9 cellular contexts compared by ENCODE assay signal in the genomic region with DNA sequence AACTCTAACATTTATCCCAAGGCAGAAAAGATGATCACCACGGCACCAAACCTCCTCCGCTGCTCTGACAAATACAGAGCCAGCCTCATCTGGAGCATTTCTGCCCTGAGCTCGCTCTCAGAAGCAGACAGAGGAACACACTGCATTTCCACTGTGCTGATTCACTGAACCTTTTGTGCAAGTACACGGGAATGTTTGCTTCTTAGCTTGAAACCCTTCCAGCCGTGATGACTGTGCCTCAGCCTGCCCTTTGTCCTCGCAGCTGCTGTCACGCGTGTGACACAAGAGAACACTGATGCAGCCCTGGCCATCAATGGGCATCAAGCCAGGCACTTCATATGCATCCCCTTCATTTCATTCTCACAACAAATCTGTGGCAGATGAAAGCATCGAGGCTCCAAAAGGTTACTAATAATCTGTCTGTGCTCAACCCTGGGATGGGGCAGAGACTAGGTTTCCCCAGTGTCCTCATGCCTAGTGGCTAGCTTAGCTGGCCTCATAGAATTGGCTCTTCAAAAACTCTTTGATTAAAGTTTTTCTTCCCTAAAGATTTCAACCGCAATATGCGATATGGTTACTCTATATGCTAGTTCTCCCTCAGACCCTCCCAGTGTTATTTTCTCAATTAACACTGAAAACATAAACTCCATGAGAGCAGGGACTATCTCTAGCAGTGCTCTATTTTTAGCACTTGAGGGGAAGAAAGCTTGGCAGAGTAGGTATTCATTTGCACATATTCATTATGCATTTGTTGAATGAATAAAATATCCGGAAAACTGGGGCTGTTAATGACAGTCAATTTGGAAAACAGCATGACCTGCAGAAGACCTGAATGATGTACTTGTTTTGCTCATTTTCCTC. TPM values are rescaled to one million over a fixed set of nuclear protein-coding genes. Genes with fewer than 3 reads are reported as not detected.
DNase-seq lines count a peak whose midpoint lies in the region; ATAC-seq and TF ChIP-seq lines count a peak whose summit lies in the region.
"Had no signal": no experiment of that assay in that cellular context is flagged by ENCODE, and none has a peak within 500 bp of the region (broad histone marks: within the 10 kb centered on the region; RNA-seq: fewer than 3 reads in every experiment).

No MANE protein-coding gene starts in this region.

- 47% methylated on average over 12 of the region's 12 CpGs for WGBS in urinary bladder

- H3K4me3 ChIP-seq in colonic mucosa: no peak overlapping the region
- H3K4me3 ChIP-seq in lower lobe of right lung: no peak overlapping the region
- no peak overlapping the region for H3K4me3 ChIP-seq in urinary bladder (ENCODE audit: low read depth, low read length)
- no peak overlapping the region for H3K4me3 ChIP-seq in effector memory CD4-positive, alpha-beta T cell (ENCODE audit: insufficient read depth, low read depth, low read length, poor library complexity, severe bottlenecking)
- H3K4me3 ChIP-seq: GM12878 had no signal

- ATAC-seq in lower lobe of right lung: peak; percentile 32 to 65
- ATAC-seq: GM12878 had no signal

- TF ChIP-seq CTCF in colonic mucosa (IDR thresholded peaks at IDR 0.05) (no peak), lower lobe of right lung (IDR thresholded peaks at IDR 0.05) (no peak), GM20000 (IDR thresholded peaks at IDR 0.05; ENCODE audit: extremely low read depth, missing control alignments) (no peak)

- H3K27me3 ChIP-seq in colonic mucosa: no peaks in the 10 kb centered on the region
- no peaks in the 10 kb centered on the region for H3K27me3 ChIP-seq in lower lobe of right lung (ENCODE audit: low read depth)
- H3K27me3 ChIP-seq in effector memory CD4-positive, alpha-beta T cell (replicated peaks; ENCODE audit: control insufficient read depth, insufficient read depth, low read length, poor library complexity, severe bottlenecking): no peaks in the 10 kb centered on the region

- H3K36me3 ChIP-seq in colonic mucosa (no peaks in the 10 kb centered on the region), lower lobe of right lung (no peaks in the 10 kb centered on the region), urinary bladder (ENCODE audit: insufficient read depth) (no peaks in the 10 kb centered on the region)
- H3K36me3 ChIP-seq in effector memory CD4-positive, alpha-beta T cell (ENCODE audit: control insufficient read depth, insufficient read depth, low read length): no peaks in the 10 kb centered on the region

- H3K27ac ChIP-seq in colonic mucosa (no peak overlapping the region), lower lobe of right lung (no peak overlapping the region), urinary bladder (ENCODE audit: low read depth) (peak overlapping the region; percentile 38)
- no peak overlapping the region for H3K27ac ChIP-seq in effector memory CD4-positive, alpha-beta T cell (ENCODE audit: insufficient read depth, low read length, poor library complexity, severe bottlenecking)

- H3K9ac ChIP-seq in colonic mucosa (ENCODE audit: low read depth in 2 of 2, low read length in 2 of 2): no peak overlapping the region

- DNase-seq in C1 segment of cervical spinal cord (lab: John Stamatoyannopoulos, UW): peak in 12 of 14 donors; percentile 48 to 90 (median 76)
- DNase-seq in NCI-H2081 treated with DMSO at 0.1 percent for 48 hours (lab: John Stamatoyannopoulos, UW): peak; percentile 4
- DNase-seq in colonic mucosa: peak; percentile 30
- DNase-seq in lower lobe of right lung: no peak
- no peak for DNase-seq in NCI-H187 treated with DMSO at 0.1 percent for 48 hours (lab: John Stamatoyannopoulos, UW)
- no peak for DNase-seq in effector memory CD4-positive, alpha-beta T cell
- DNase-seq in GM20000 (ENCODE audit: low spot score): no peak

- intact Hi-C loops in colonic mucosa (cut with DNase I) (loop anchor here (10.0 kb wide), 1 partner anchor 48 kb away; no protein-coding TSS in a partner anchor), lower lobe of right lung (cut with DNase I) (no loop called here)

- no peaks in the 10 kb centered on the region for H3K9me3 ChIP-seq in colonic mucosa
- H3K9me3 ChIP-seq in lower lobe of right lung: no peaks in the 10 kb centered on the region
- H3K9me3 ChIP-seq in effector memory CD4-positive, alpha-beta T cell (ENCODE audit: control insufficient read depth, low read length): no peaks in the 10 kb centered on the region

- H3K4me1 ChIP-seq in colonic mucosa (no peaks in the 10 kb centered on the region), lower lobe of right lung (no peaks in the 10 kb centered on the region), urinary bladder (ENCODE audit: insufficient read depth) (no peaks in the 10 kb centered on the region)
- H3K4me1 ChIP-seq in effector memory CD4-positive, alpha-beta T cell (ENCODE audit: control insufficient read depth, insufficient read depth, low read length, poor library complexity, severe bottlenecking): no peaks in the 10 kb centered on the region

RNA-seq across cellular contexts. Expression of gene CDC14B, which starts 7.3 kb away (rescaled TPM):
- 10 to 100 TPM; 12.7 to 17.3 TPM for total RNA-seq in colonic mucosa
- total RNA-seq in lower lobe of right lung: 16.0 TPM
- 27.8 TPM for total RNA-seq in urinary bladder
- 11.7 TPM for polyA plus RNA-seq in urinary bladder

RNA-seq across cellular contexts. Expression of gene PRXL2C, which starts 42.8 kb away (rescaled TPM):
- total RNA-seq in colonic mucosa: 1 to 10 TPM; 2.6 to 6.6 TPM
- 28.0 TPM for total RNA-seq in lower lobe of right lung
- 19.7 TPM for total RNA-seq in urinary bladder
- 11.2 TPM for polyA plus RNA-seq in urinary bladder

Comparison
In these comparisons a context has a peak if more than half of its experiments do, and no peak if none do; other contexts are left out.
1. DNase-seq: peak in C1 segment of cervical spinal cord (12 of 14), NCI-H2081 treated with DMSO at 0.1 percent for 48 hours (single experiment) and colonic mucosa (single experiment); none in lower lobe of right lung (single experiment), NCI-H187 treated with DMSO at 0.1 percent for 48 hours (single experiment), effector memory CD4-positive, alpha-beta T cell (0 of 3) and GM20000 (single experiment).